1 cellular context compared by ENCODE assay signal in genomic region chr6:56758553-56758952, GRCh38.
TF ChIP-seq lines count a peak whose summit lies in the region.

No MANE protein-coding gene starts in this region.

TF ChIP-seq in A549, 52 proteins besides CTCF, POLR2A, EP300 and RAD21 (continued from another document):
- TF ChIP-seq, protein P1, sequence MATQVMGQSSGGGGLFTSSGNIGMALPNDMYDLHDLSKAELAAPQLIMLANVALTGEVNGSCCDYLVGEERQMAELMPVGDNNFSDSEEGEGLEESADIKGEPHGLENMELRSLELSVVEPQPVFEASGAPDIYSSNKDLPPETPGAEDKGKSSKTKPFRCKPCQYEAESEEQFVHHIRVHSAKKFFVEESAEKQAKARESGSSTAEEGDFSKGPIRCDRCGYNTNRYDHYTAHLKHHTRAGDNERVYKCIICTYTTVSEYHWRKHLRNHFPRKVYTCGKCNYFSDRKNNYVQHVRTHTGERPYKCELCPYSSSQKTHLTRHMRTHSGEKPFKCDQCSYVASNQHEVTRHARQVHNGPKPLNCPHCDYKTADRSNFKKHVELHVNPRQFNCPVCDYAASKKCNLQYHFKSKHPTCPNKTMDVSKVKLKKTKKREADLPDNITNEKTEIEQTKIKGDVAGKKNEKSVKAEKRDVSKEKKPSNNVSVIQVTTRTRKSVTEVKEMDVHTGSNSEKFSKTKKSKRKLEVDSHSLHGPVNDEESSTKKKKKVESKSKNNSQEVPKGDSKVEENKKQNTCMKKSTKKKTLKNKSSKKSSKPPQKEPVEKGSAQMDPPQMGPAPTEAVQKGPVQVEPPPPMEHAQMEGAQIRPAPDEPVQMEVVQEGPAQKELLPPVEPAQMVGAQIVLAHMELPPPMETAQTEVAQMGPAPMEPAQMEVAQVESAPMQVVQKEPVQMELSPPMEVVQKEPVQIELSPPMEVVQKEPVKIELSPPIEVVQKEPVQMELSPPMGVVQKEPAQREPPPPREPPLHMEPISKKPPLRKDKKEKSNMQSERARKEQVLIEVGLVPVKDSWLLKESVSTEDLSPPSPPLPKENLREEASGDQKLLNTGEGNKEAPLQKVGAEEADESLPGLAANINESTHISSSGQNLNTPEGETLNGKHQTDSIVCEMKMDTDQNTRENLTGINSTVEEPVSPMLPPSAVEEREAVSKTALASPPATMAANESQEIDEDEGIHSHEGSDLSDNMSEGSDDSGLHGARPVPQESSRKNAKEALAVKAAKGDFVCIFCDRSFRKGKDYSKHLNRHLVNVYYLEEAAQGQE (IDR thresholded peaks at IDR 0.05): no peak
- TF ChIP-seq NPAS2 (CRISPR knock-in tag; IDR thresholded peaks at IDR 0.05; ENCODE audit: borderline replicate concordance): no peak
- no peak for TF ChIP-seq MAFK (IDR thresholded peaks at IDR 0.05; ENCODE audit: partially characterized antibody)
- no peak for TF ChIP-seq HOXB13 (CRISPR knock-in tag; IDR thresholded peaks at IDR 0.05; ENCODE audit: low read depth)
- no peak for TF ChIP-seq CEBPB (IDR thresholded peaks at IDR 0.05)
- TF ChIP-seq, protein P2, sequence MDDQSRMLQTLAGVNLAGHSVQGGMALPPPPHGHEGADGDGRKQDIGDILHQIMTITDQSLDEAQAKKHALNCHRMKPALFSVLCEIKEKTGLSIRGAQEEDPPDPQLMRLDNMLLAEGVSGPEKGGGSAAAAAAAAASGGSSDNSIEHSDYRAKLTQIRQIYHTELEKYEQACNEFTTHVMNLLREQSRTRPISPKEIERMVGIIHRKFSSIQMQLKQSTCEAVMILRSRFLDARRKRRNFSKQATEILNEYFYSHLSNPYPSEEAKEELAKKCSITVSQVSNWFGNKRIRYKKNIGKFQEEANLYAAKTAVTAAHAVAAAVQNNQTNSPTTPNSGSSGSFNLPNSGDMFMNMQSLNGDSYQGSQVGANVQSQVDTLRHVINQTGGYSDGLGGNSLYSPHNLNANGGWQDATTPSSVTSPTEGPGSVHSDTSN (IDR thresholded peaks at IDR 0.05): no peak
- no peak for TF ChIP-seq BHLHE40 (IDR thresholded peaks at IDR 0.05; ENCODE audit: low read depth, low read length)
- no peak for TF ChIP-seq USF2 (IDR thresholded peaks at IDR 0.05)
